ENCODE assay signal across 12 cellular contexts in genomic region chr1:212718499-212718898, GRCh38. TPM values are rescaled to one million over a fixed set of nuclear protein-coding genes. Genes with fewer than 3 reads are reported as not detected.
DNase-seq lines count a peak whose midpoint lies in the region; TF ChIP-seq lines count a peak whose summit lies in the region.
"Had no signal": no experiment of that assay in that cellular context is flagged by ENCODE, and none has a peak within 500 bp of the region (broad histone marks: within the 10 kb centered on the region; RNA-seq: fewer than 3 reads in every experiment).

No MANE protein-coding gene starts in this region.

- CTCF ChIA-PET in SK-N-SH (lab: Yijun Ruan, JAX): interaction anchor here (0.5 to 1.5 kb wide), 2 partner anchors 12 to 23 kb away, joined by 3 read pairs; no protein-coding TSS in a partner anchor

- no peak overlapping the region for H3K23ac ChIP-seq in H9 (ENCODE audit: insufficient read length, low read depth, low read length)

- H4K91ac ChIP-seq in H9 (ENCODE audit: insufficient read length, low read depth, low read length): no peak overlapping the region

- no CpG with 5 or more reads among the region's 4 CpGs for WGBS in H9 (ENCODE audit: extremely low coverage, insufficient read length, low lambda C conversion rate)
- 43% methylated on average over 4 of the region's 4 CpGs for WGBS in SK-N-SH (ENCODE audit: low lambda C conversion rate)

- peaks cover 4% of the 10 kb centered on the region for H3K27me3 Mint-ChIP-seq in H9 (ENCODE audit: low read depth)

- no peak overlapping the region for H2BK20ac ChIP-seq in H9 (ENCODE audit: low read depth, low read length, poor library complexity, severe bottlenecking)

- H2BK12ac ChIP-seq in H9 (ENCODE audit: insufficient read length, low read depth, low read length): no peak overlapping the region

- H2AK5ac ChIP-seq in H9 (ENCODE audit: insufficient read length, low read length): no peak overlapping the region

- no peak overlapping the region for H3K4me3 ChIP-seq in AG10803 (ENCODE audit: low read length)
- H3K4me3 ChIP-seq in SK-N-SH (ENCODE audit: low read depth in 2 of 2, low read length in 1 of 2): no peak overlapping the region
- H3K4me3 ChIP-seq in fibroblast of villous mesenchyme (ENCODE audit: low read depth, low read length): no peak overlapping the region

- no peak overlapping the region for H3K27ac Mint-ChIP-seq in H9

- TF ChIP-seq EP300 in SK-N-SH (IDR thresholded peaks at IDR 0.05; ENCODE audit: borderline replicate concordance in 1 of 2, low read depth in 1 of 2, low read length in 1 of 2): no peak

- peak; percentile 49 for TF ChIP-seq RAD21 in SK-N-SH (IDR thresholded peaks at IDR 0.05; ENCODE audit: low read length)

- H3K9me3 ChIP-seq in H9 (ENCODE audit: control insufficient read depth, low read depth, low read length): no peaks in the 10 kb centered on the region
- H3K9me3 ChIP-seq in SK-N-SH: no peaks in the 10 kb centered on the region

- H3K23me2 ChIP-seq in H9 (ENCODE audit: insufficient read length, low read depth, low read length, poor library complexity, severe bottlenecking): no peaks in the 10 kb centered on the region

- H4K20me1 ChIP-seq in H9 (ENCODE audit: control insufficient read depth, insufficient read depth, insufficient read length): no peaks in the 10 kb centered on the region
- no peaks in the 10 kb centered on the region for H4K20me1 ChIP-seq in SK-N-SH (ENCODE audit: insufficient read depth)

- H2BK5ac ChIP-seq in H9 (ENCODE audit: insufficient read length, low read length): no peak overlapping the region

- H3K27me3 ChIP-seq in H9 (ENCODE audit: insufficient read depth, low read length): no peaks in the 10 kb centered on the region
- no peaks in the 10 kb centered on the region for H3K27me3 ChIP-seq in SK-N-SH (ENCODE audit: insufficient read depth)

- no peaks in the 10 kb centered on the region for H3K4me1 Mint-ChIP-seq in H9

- H3K9me2 ChIP-seq in SK-N-SH: no peaks in the 10 kb centered on the region

- H3K4me1 ChIP-seq in H9 (ENCODE audit: insufficient read depth, low read length): no peaks in the 10 kb centered on the region
- H3K4me1 ChIP-seq in SK-N-SH (ENCODE audit: control insufficient read depth in 1 of 2, insufficient read depth in 2 of 2, low read depth in 1 of 2, low read length in 1 of 2): peaks cover 2 to 6% of the 10 kb centered on the region in 2 experiments; a peak in 2 of 4 replicates

- H3K27ac ChIP-seq in H9 (ENCODE audit: insufficient read length, low read depth, low read length): no peak overlapping the region
- no peak overlapping the region for H3K27ac ChIP-seq in SK-N-SH (ENCODE audit: low read depth in 2 of 2, low read length in 1 of 2)

- H2BK15ac ChIP-seq in H9 (ENCODE audit: low read depth, low read length): no peak overlapping the region

- peaks cover 3% of the 10 kb centered on the region for H3F3A ChIP-seq in SK-N-SH (replicated peaks; ENCODE audit: insufficient read depth)

- POLR2A ChIA-PET in SK-N-SH (lab: Yijun Ruan, JAX): no interaction called here

- H2AFZ ChIP-seq in H9 (ENCODE audit: low read length): no peak overlapping the region
- H2AFZ ChIP-seq in SK-N-SH (ENCODE audit: low read depth): no peak overlapping the region

- TF ChIP-seq CTCF in AG10803 (conservative IDR thresholded peaks at IDR 0.05; ENCODE audit: low read length) (peak; percentile 34), H9 (conservative IDR thresholded peaks at IDR 0.05) (peak; percentile 38; the same call in 2 of the 3 replicates), SK-N-SH (IDR thresholded peaks at IDR 0.05) (peak; percentile 29; the same call in 1 of the 2 replicates), fibroblast of villous mesenchyme (IDR thresholded peaks at IDR 0.05; ENCODE audit: insufficient read depth, low read depth, low read length) (peak; percentile 20)

- no peak overlapping the region for H4K5ac ChIP-seq in H9 (ENCODE audit: insufficient read length, low read depth, low read length)

- H2BK120ac ChIP-seq in H9 (ENCODE audit: low read depth, low read length, poor library complexity, severe bottlenecking): no peak overlapping the region

- no peak overlapping the region for H3K18ac ChIP-seq in H9 (ENCODE audit: insufficient read length, low read depth, low read length)

- no peak overlapping the region for H3K56ac ChIP-seq in H9 (ENCODE audit: insufficient read length, low read depth, low read length)

- H3K79me1 ChIP-seq in H9 (ENCODE audit: insufficient read depth, low read depth, low read length, poor library complexity, severe bottlenecking): no peaks in the 10 kb centered on the region

- no peak overlapping the region for H4K8ac ChIP-seq in H9 (replicated peaks; ENCODE audit: insufficient read length, low read depth, low read length)

- H3K36me3 Mint-ChIP-seq in H9 (ENCODE audit: insufficient read depth in 1 of 3, low read depth in 3 of 3): peaks cover 2 to 3% (median 3%) of the 10 kb centered on the region in 3 experiments

- peaks cover 3 to 6% of the 10 kb centered on the region in 2 experiments for H3K9me3 Mint-ChIP-seq in H9

- H3K4ac ChIP-seq in H9 (ENCODE audit: low read depth, low read length): no peak overlapping the region

- H3T11ph ChIP-seq in H9 (ENCODE audit: low read length): no peak overlapping the region

- H3K36me3 ChIP-seq in SK-N-SH (replicated peaks in 1 of 2; ENCODE audit: control insufficient read depth in 1 of 2, insufficient read depth in 2 of 2, low read length in 1 of 2): peaks cover 0 to under 1% of the 10 kb centered on the region in 2 experiments

- H3K9ac ChIP-seq in H9 (ENCODE audit: extremely low read depth, insufficient read length, low read length) (no peak overlapping the region), SK-N-SH (no peak overlapping the region)

- DNase-seq in AG10803 (ENCODE audit: low read depth) (peak; percentile 20), H9 (no peak), SK-N-SH (no peak), fibroblast of villous mesenchyme (ENCODE audit: low read depth) (peak; percentile 20), hepatic stellate cell (ENCODE audit: low spot score) (no peak), HK-2 (ENCODE audit: unreplicated experiment) (no peak)
- no peak for DNase-seq in stimulated activated CD4-positive, alpha-beta T cell treated with anti-CD3 and anti-CD28 coated beads, Interleukin-1b, Interleukin-23, amount 100 ng/mL, for 48 hours
- DNase-seq in stimulated activated CD4-positive, alpha-beta T cell treated with anti-CD3 and anti-CD28 coated beads, Interleukin-15, amount 100 ng/mL, for 24 hours: no peak
- DNase-seq: DMS79; NCI-H1105 treated with DMSO at 0.1 percent for 48 hours; stimulated activated CD8-positive, alpha-beta memory T cell treated with anti-CD3 and anti-CD28 coated beads, Interleukin-4, amount 100 ng/mL, for 48 hours; T-helper 2 cell had no signal

- no peak overlapping the region for H3K14ac ChIP-seq in H9 (ENCODE audit: insufficient read depth, low read length)

- H3K79me2 ChIP-seq in H9 (ENCODE audit: insufficient read depth, low read length) (no peaks in the 10 kb centered on the region), SK-N-SH (ENCODE audit: insufficient read depth) (no peaks in the 10 kb centered on the region)

- no peak overlapping the region for H3K4me2 ChIP-seq in H9 (ENCODE audit: insufficient read depth, insufficient read length, low read length)
- H3K4me2 ChIP-seq in SK-N-SH: no peak overlapping the region

- H3K4me3 Mint-ChIP-seq in H9: no peak overlapping the region

TF ChIP-seq in SK-N-SH, 30 proteins besides CTCF, POLR2A, EP300 and RAD21:
- TF ChIP-seq FOXM1 (IDR thresholded peaks at IDR 0.05; ENCODE audit: low read depth): no peak
- no peak for TF ChIP-seq RCOR1 (IDR thresholded peaks at IDR 0.05; ENCODE audit: low read length)
- TF ChIP-seq POLR2AphosphoS5 (IDR thresholded peaks at IDR 0.05; ENCODE audit: low read depth, low read length): no peak
- TF ChIP-seq ZBTB33 (IDR thresholded peaks at IDR 0.05; ENCODE audit: borderline replicate concordance, low read depth): no peak
- no peak for TF ChIP-seq TAF1 (IDR thresholded peaks at IDR 0.05; ENCODE audit: borderline replicate concordance, low read depth, low read length)
- TF ChIP-seq NFIC (IDR thresholded peaks at IDR 0.05; ENCODE audit: borderline replicate concordance): no peak
- no peak for TF ChIP-seq USF2 (IDR thresholded peaks at IDR 0.05; ENCODE audit: borderline replicate concordance, low read depth, low read length)
- TF ChIP-seq FOXJ3 (CRISPR knock-in tag; IDR thresholded peaks at IDR 0.05): no peak
- TF ChIP-seq USF1 (IDR thresholded peaks at IDR 0.05; ENCODE audit: borderline replicate concordance, low read depth): no peak

RNA-seq across cellular contexts. Expression of gene BATF3, which starts 18.9 kb away (rescaled TPM):
- total RNA-seq in H9 (2021) (2.1 and 2.2 TPM in 2 replicates), fibroblast of villous mesenchyme (3.0 and 3.9 TPM in 2 replicates)
- 0.76 and 0.86 TPM in 2 replicates for polyA plus RNA-seq in SK-N-SH (2012; rRNA removed)
- 0.50 and 0.68 TPM in 2 replicates for polyA plus RNA-seq in SK-N-SH (2012; cell fraction: cytosol; rRNA removed)
- polyA plus RNA-seq in SK-N-SH (2012; cell fraction: nucleus; rRNA removed): 2.2 and 2.4 TPM in 2 replicates

Comparison
In these comparisons a context has a peak if more than half of its experiments do, and no peak if none do; other contexts are left out.
1. DNase-seq: peak in AG10803 (single experiment) and fibroblast of villous mesenchyme (single experiment); none in H9 (single experiment), SK-N-SH (single experiment), hepatic stellate cell (single experiment), HK-2 (single experiment), stimulated activated CD4-positive, alpha-beta T cell treated with anti-CD3 and anti-CD28 coated beads, Interleukin-1b, Interleukin-23, amount 100 ng/mL, for 48 hours (single experiment) and stimulated activated CD4-positive, alpha-beta T cell treated with anti-CD3 and anti-CD28 coated beads, Interleukin-15, amount 100 ng/mL, for 24 hours (single experiment).
2. Peak in every context shown above with its lines, with median percentiles within 50 percentile points of each other: CTCF ChIP-seq.